In the genomic region with DNA sequence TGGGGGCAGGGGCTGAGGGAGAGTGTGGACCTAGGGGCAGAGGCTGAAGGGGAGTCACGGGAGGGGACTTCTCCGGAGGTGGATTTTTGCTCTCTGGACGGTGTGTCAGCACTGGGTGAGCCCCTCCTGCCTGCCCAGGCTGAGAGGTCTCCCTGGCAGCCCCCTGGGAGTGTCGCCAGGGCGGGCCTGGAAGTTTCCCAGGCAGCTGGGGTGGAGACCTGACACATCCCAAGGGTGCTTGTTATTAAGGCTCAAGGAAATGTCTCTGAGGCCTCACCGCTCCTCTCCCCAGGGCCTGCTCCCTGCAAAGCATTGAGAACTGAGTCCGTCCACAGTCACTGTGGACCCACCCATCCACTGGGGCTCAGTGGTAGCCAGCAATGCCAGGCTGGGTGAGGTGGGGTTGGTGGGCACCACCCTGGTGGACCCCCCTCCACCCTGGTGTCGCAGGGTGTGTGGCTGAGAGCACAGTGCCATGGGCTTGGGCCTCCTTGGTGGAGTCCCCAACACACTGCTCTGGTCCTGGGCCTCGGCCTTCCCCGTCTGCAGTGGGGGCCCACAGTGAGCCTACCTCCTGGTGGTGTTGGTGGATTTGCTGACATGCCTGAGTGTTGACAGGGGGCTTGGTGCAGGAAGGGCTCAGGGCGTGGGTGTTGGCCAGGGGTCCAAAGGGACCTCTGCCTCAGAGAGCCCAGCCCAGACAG, we compare ENCODE assay signal across 10 cellular contexts. TPM values are rescaled to one million over a fixed set of nuclear protein-coding genes. Genes with fewer than 3 reads are reported as not detected.
DNase-seq lines count a peak whose midpoint lies in the region; ATAC-seq, FAIRE-seq and TF ChIP-seq lines count a peak whose summit lies in the region.
"Had no signal": no experiment of that assay in that cellular context is flagged by ENCODE, and none has a peak within 500 bp of the region (broad histone marks: within the 10 kb centered on the region; RNA-seq: fewer than 3 reads in every experiment).

No MANE protein-coding gene starts in this region.

- no peak for TF ChIP-seq CTCF in coronary artery (IDR thresholded peaks at IDR 0.05)
- no peak for TF ChIP-seq CTCF in upper lobe of right lung (IDR thresholded peaks at IDR 0.05)

- no peak for TF ChIP-seq POLR2A in H54 (IDR thresholded peaks at IDR 0.05; ENCODE audit: low read depth, low read length)

- H3K36me3 ChIP-seq in mucosa of stomach (ENCODE audit: control insufficient read depth, insufficient read depth, low read length) (no peaks in the 10 kb centered on the region), upper lobe of right lung (no peaks in the 10 kb centered on the region)

- H3K27ac ChIP-seq in coronary artery (peak overlapping the region; percentile 95 to 100), upper lobe of right lung (peak overlapping the region; percentile 99)

- intact Hi-C loops in upper lobe of right lung (cut with DNase I), result no loop called here

- H3K4me3 ChIP-seq in coronary artery (peak overlapping the region; percentile 84), mucosa of stomach (ENCODE audit: low read length) (no peak overlapping the region), upper lobe of right lung (peak overlapping the region; percentile 99)

- H3K4me1 ChIP-seq in mucosa of stomach (ENCODE audit: control insufficient read depth, insufficient read depth, low read length) (peaks cover 71% of the 10 kb centered on the region), upper lobe of right lung (peaks cover 53% of the 10 kb centered on the region)

- H3K9me3 ChIP-seq in mucosa of stomach (ENCODE audit: control insufficient read depth, low read length) (no peaks in the 10 kb centered on the region), upper lobe of right lung (no peaks in the 10 kb centered on the region)
- H3K9me3 ChIP-seq: MG63 had no signal

- no peak for ATAC-seq in upper lobe of right lung
- ATAC-seq in GM19351 (IDR thresholded peaks at IDR 0.05; ENCODE audit: unreplicated experiment), result no peak

- peak; percentile 63 for DNase-seq in activated effector memory CD4-positive, alpha-beta T cell treated with anti-CD3 and anti-CD28 coated beads, Interleukin-2, amount 50 U/mL, for 16 hours
- DNase-seq in activated effector memory CD4-positive, alpha-beta T cell treated with Interleukin-2 at 50 U/mL for 16 hours, result no peak
- DNase-seq in coronary artery (ENCODE audit: low spot score) (no peak), upper lobe of right lung (no peak), OCI-M2 (lab: John Stamatoyannopoulos, UW; ENCODE audit: unreplicated experiment) (no peak), H54 (ENCODE audit: insufficient read length, low spot score) (no peak)
- DNase-seq: foreskin melanocyte, MG63 had no signal

- FAIRE-seq in H54 (lab: Jason Lieb, UNC), result no peak

- H3K27me3 ChIP-seq in mucosa of stomach (ENCODE audit: control insufficient read depth, insufficient read depth, low read length) (no peaks in the 10 kb centered on the region), upper lobe of right lung (no peaks in the 10 kb centered on the region)
- H3K27me3 ChIP-seq: MG63 had no signal

- peak overlapping the region; percentile 25 for H3K9ac ChIP-seq in mucosa of stomach (ENCODE audit: low read length)

RNA-seq across cellular contexts. Expression of a gene that starts 2.5 kb away (rescaled TPM):
- total RNA-seq in upper lobe of right lung, result 801 TPM

RNA-seq across cellular contexts. Expression of a gene that starts 20.9 kb away (rescaled TPM):
- 40.6 TPM for total RNA-seq in upper lobe of right lung
